36 cellular contexts compared by ENCODE assay signal in the genomic region with DNA sequence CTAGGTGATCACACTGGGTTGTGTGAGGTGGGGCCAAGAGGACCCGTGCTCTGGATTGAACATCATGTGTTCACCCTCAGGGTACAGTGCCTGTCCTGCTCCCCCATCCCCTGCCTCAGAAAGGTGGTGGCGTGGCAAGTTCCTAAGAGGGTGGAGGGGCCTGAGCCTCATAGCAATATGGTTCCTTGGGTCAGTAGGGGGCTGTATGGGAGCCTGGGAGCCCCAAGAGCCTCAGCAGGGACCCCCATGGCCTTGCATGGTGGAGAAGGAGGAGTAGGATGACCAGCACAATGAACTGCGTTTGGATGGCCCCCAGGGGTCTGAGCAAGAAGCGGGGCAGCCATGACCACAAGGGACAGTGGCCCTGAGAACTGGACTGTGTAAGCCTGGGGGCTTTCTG.
"Had no signal": no experiment of that assay in that cellular context is flagged by ENCODE, and none has a peak within 500 bp of the region (broad histone marks: within the 10 kb centered on the region; RNA-seq: fewer than 3 reads in every experiment).

No MANE protein-coding gene starts in this region.

- H3K4me1 Mint-ChIP-seq: activated CD4-positive, alpha-beta memory T cell treated with anti-CD3 and anti-CD28 coated beads, Interleukin-2, amount 10 ng/mL, durations not matched to agents 7 days and 5 days; activated CD4-positive, alpha-beta T cell treated with anti-CD3 and anti-CD28 coated beads for 36 hours; activated CD4-positive, alpha-beta T cell treated with anti-CD3 and anti-CD28 coated beads, Interleukin-2, amount 10 ng/mL, durations not matched to agents 7 days and 5 days; activated CD8-positive, alpha-beta memory T cell treated with anti-CD3 and anti-CD28 coated beads, Interleukin-2, amount 10 ng/mL, durations not matched to agents 7 days and 5 days; activated naive CD4-positive, alpha-beta T cell treated with anti-CD3 and anti-CD28 coated beads, Interleukin-2, amount 10 ng/mL, durations not matched to agents 7 days and 5 days; activated naive CD4-positive, alpha-beta T cell treated with anti-CD3 and anti-CD28 coated beads, Interleukin-2, amount 50 U/mL, for 24 hours; activated naive CD8-positive, alpha-beta T cell treated with anti-CD3 and anti-CD28 coated beads for 36 hours; WTC11 had no signal

- H3K27me3 ChIP-seq: adrenal gland, body of pancreas, breast epithelium had no signal

- H3K27me3 Mint-ChIP-seq: activated CD4-positive, alpha-beta T cell treated with anti-CD3 and anti-CD28 coated beads for 36 hours; activated CD4-positive, alpha-beta T cell treated with anti-CD3 and anti-CD28 coated beads, Interleukin-2, amount 10 ng/mL, durations not matched to agents 7 days and 5 days; activated naive CD4-positive, alpha-beta T cell treated with anti-CD3 and anti-CD28 coated beads, Interleukin-2, amount 50 U/mL, for 24 hours; activated naive CD8-positive, alpha-beta T cell treated with anti-CD3 and anti-CD28 coated beads for 36 hours; activated T-cell treated with anti-CD3 and anti-CD28 coated beads, Interleukin-2, amount 50 U/mL, for 24 hours had no signal

- ATAC-seq: activated CD4-positive, alpha-beta T cell treated with anti-CD3 and anti-CD28 coated beads for 36 hours; activated CD4-positive, CD25-positive, alpha-beta regulatory T cell treated with anti-CD3 and anti-CD28 coated beads, Interleukin-2, amount 50 U/mL, for 24 hours; activated CD8-positive, alpha-beta memory T cell treated with anti-CD3 and anti-CD28 coated beads, Interleukin-2, amount 10 ng/mL, durations not matched to agents 7 days and 5 days; activated CD8-positive, alpha-beta T cell treated with anti-CD3 and anti-CD28 coated beads, Interleukin-2, amount 10 ng/mL, durations not matched to agents 7 days and 5 days; body of pancreas; WTC11 had no signal

- H3K27ac Mint-ChIP-seq: activated CD4-positive, alpha-beta memory T cell treated with anti-CD3 and anti-CD28 coated beads, Interleukin-2, amount 10 ng/mL, durations not matched to agents 7 days and 5 days; activated CD4-positive, alpha-beta T cell treated with anti-CD3 and anti-CD28 coated beads for 36 hours; activated CD4-positive, alpha-beta T cell treated with anti-CD3 and anti-CD28 coated beads, Interleukin-2, amount 10 ng/mL, durations not matched to agents 7 days and 5 days; activated CD8-positive, alpha-beta memory T cell treated with anti-CD3 and anti-CD28 coated beads, Interleukin-2, amount 10 ng/mL, durations not matched to agents 7 days and 5 days; activated CD8-positive, alpha-beta T cell treated with anti-CD3 and anti-CD28 coated beads, Interleukin-2, amount 10 ng/mL, durations not matched to agents 7 days and 5 days; activated naive CD4-positive, alpha-beta T cell treated with anti-CD3 and anti-CD28 coated beads, Interleukin-2, amount 10 ng/mL, durations not matched to agents 7 days and 5 days; activated naive CD4-positive, alpha-beta T cell treated with anti-CD3 and anti-CD28 coated beads, Interleukin-2, amount 50 U/mL, for 24 hours; activated naive CD8-positive, alpha-beta T cell treated with anti-CD3 and anti-CD28 coated beads for 36 hours; activated T-cell treated with anti-CD3 and anti-CD28 coated beads, Interleukin-2, amount 50 U/mL, for 24 hours; activated T-helper 2 cell treated with anti-CD3 and anti-CD28 coated beads, Interferon-gamma antibody, Interleukin-2, Interleukin-4, amounts not matched to agents 10 μg/mL and 5 μg/mL and 100 μg/mL, durations not matched to agents 14 hours and 24 hours and 36 hours; T-helper 1 cell treated with Interleukin-12 subunit alpha and Interleukin-12 subunit beta and Interleukin-4 antibody, amounts not matched to agents 30 μg/mL and 1 μg/mL, for 36 hours; T-helper 2 cell treated with Interferon-gamma antibody and Interleukin-4, amounts not matched to agents 5 μg/mL and 100 μg/mL, for 36 hours; WTC11 had no signal

- H3K4me3 ChIP-seq: adrenal gland, body of pancreas, breast epithelium had no signal

- DNase-seq: activated CD4-positive, alpha-beta memory T cell treated with anti-CD3 and anti-CD28 coated beads, Interleukin-2, amount 10 ng/mL, durations not matched to agents 7 days and 5 days; activated CD4-positive, alpha-beta T cell treated with anti-CD3 and anti-CD28 coated beads for 1 hour; activated CD4-positive, alpha-beta T cell treated with anti-CD3 and anti-CD28 coated beads for 36 hours; activated CD4-positive, alpha-beta T cell treated with anti-CD3 and anti-CD28 coated beads for 48 hours; activated CD4-positive, alpha-beta T cell treated with anti-CD3 and anti-CD28 coated beads, Interleukin-2, amount 10 ng/mL, durations not matched to agents 7 days and 5 days; activated CD4-positive, alpha-beta T cell treated with anti-CD3 and anti-CD28 coated beads, Interleukin-2, amount 50 U/mL, for 48 hours; activated CD4-positive, CD25-positive, alpha-beta regulatory T cell; activated CD8-positive, alpha-beta memory T cell treated with anti-CD3 and anti-CD28 coated beads for 24 hours; activated CD8-positive, alpha-beta memory T cell treated with anti-CD3 and anti-CD28 coated beads, Interleukin-2, amount 10 ng/mL, durations not matched to agents 7 days and 5 days; activated CD8-positive, alpha-beta memory T cell treated with anti-CD3 and anti-CD28 coated beads, Interleukin-2, amount 50 U/mL, for 48 hours; activated CD8-positive, alpha-beta T cell treated with anti-CD3 and anti-CD28 coated beads, Interleukin-2, amount 10 ng/mL, durations not matched to agents 7 days and 5 days; activated effector memory CD4-positive, alpha-beta T cell treated with Interleukin-2 at 50 U/mL for 16 hours; activated gamma-delta T cell; activated naive CD4-positive, alpha-beta T cell treated with anti-CD3 and anti-CD28 coated beads, Interleukin-2, amount 10 ng/mL, durations not matched to agents 7 days and 5 days; activated naive CD4-positive, alpha-beta T cell treated with Interleukin-2 at 50 U/mL for 16 hours; activated naive CD8-positive, alpha-beta T cell treated with anti-CD3 and anti-CD28 coated beads for 36 hours; activated T-cell treated with anti-CD3 and anti-CD28 coated beads, Interleukin-2, amount 50 U/mL, for 24 hours; activated T-cell treated with anti-CD3 and anti-CD28 coated beads, Interleukin-2, amount 50 U/mL, for 48 hours; amniotic stem cell; aorta; body of pancreas; brain microvascular endothelial cell; central memory CD4-positive, alpha-beta T cell; SW 1271; T-helper 1 cell; T-helper 2 cell; T-helper 9 cell had no signal

- H3K9me3 Mint-ChIP-seq: activated CD4-positive, alpha-beta memory T cell treated with anti-CD3 and anti-CD28 coated beads, Interleukin-2, amount 10 ng/mL, durations not matched to agents 7 days and 5 days; activated CD4-positive, alpha-beta T cell treated with anti-CD3 and anti-CD28 coated beads, Interleukin-2, amount 10 ng/mL, durations not matched to agents 7 days and 5 days; activated naive CD4-positive, alpha-beta T cell treated with anti-CD3 and anti-CD28 coated beads, Interleukin-2, amount 10 ng/mL, durations not matched to agents 7 days and 5 days; activated naive CD4-positive, alpha-beta T cell treated with anti-CD3 and anti-CD28 coated beads, Interleukin-2, amount 50 U/mL, for 24 hours; activated naive CD8-positive, alpha-beta T cell treated with anti-CD3 and anti-CD28 coated beads for 36 hours; activated T-cell treated with anti-CD3 and anti-CD28 coated beads, Interleukin-2, amount 50 U/mL, for 24 hours; activated T-helper 2 cell treated with anti-CD3 and anti-CD28 coated beads, Interferon-gamma antibody, Interleukin-2, Interleukin-4, amounts not matched to agents 10 μg/mL and 5 μg/mL and 100 μg/mL, durations not matched to agents 14 hours and 24 hours and 36 hours; T-helper 1 cell treated with Interleukin-12 subunit alpha and Interleukin-12 subunit beta and Interleukin-4 antibody, amounts not matched to agents 30 μg/mL and 1 μg/mL, for 36 hours; T-helper 2 cell treated with Interferon-gamma antibody and Interleukin-4, amounts not matched to agents 5 μg/mL and 100 μg/mL, for 36 hours; WTC11 had no signal

- H3K27ac ChIP-seq: adrenal gland, body of pancreas, brain microvascular endothelial cell, breast epithelium, WERI-Rb-1 had no signal

- H3K4me3 Mint-ChIP-seq: activated CD4-positive, alpha-beta memory T cell treated with anti-CD3 and anti-CD28 coated beads, Interleukin-2, amount 10 ng/mL, durations not matched to agents 7 days and 5 days; activated CD4-positive, alpha-beta T cell treated with anti-CD3 and anti-CD28 coated beads for 36 hours; activated CD4-positive, alpha-beta T cell treated with anti-CD3 and anti-CD28 coated beads, Interleukin-2, amount 10 ng/mL, durations not matched to agents 7 days and 5 days; activated CD8-positive, alpha-beta memory T cell treated with anti-CD3 and anti-CD28 coated beads, Interleukin-2, amount 10 ng/mL, durations not matched to agents 7 days and 5 days; activated CD8-positive, alpha-beta T cell treated with anti-CD3 and anti-CD28 coated beads, Interleukin-2, amount 10 ng/mL, durations not matched to agents 7 days and 5 days; activated naive CD4-positive, alpha-beta T cell treated with anti-CD3 and anti-CD28 coated beads, Interleukin-2, amount 10 ng/mL, durations not matched to agents 7 days and 5 days; activated naive CD4-positive, alpha-beta T cell treated with anti-CD3 and anti-CD28 coated beads, Interleukin-2, amount 50 U/mL, for 24 hours; activated naive CD8-positive, alpha-beta T cell treated with anti-CD3 and anti-CD28 coated beads for 36 hours; activated T-cell treated with anti-CD3 and anti-CD28 coated beads, Interleukin-2, amount 50 U/mL, for 24 hours; T-helper 1 cell treated with Interleukin-12 subunit alpha and Interleukin-12 subunit beta and Interleukin-4 antibody, amounts not matched to agents 30 μg/mL and 1 μg/mL, for 36 hours; T-helper 2 cell treated with Interferon-gamma antibody and Interleukin-4, amounts not matched to agents 5 μg/mL and 100 μg/mL, for 36 hours; WTC11 had no signal

- H3K36me3 Mint-ChIP-seq: activated CD8-positive, alpha-beta memory T cell treated with anti-CD3 and anti-CD28 coated beads, Interleukin-2, amount 10 ng/mL, durations not matched to agents 7 days and 5 days; activated naive CD4-positive, alpha-beta T cell treated with anti-CD3 and anti-CD28 coated beads, Interleukin-2, amount 10 ng/mL, durations not matched to agents 7 days and 5 days; activated naive CD4-positive, alpha-beta T cell treated with anti-CD3 and anti-CD28 coated beads, Interleukin-2, amount 50 U/mL, for 24 hours; activated naive CD8-positive, alpha-beta T cell treated with anti-CD3 and anti-CD28 coated beads for 36 hours; WTC11 had no signal

- H3K36me3 ChIP-seq: adrenal gland, brain microvascular endothelial cell, breast epithelium, WERI-Rb-1 had no signal

- H3K9me3 ChIP-seq: adrenal gland, body of pancreas, breast epithelium had no signal

- H3K4me1 ChIP-seq: adrenal gland, breast epithelium had no signal
